In genomic region chr11:46295312-46295995, GRCh38 we compare ENCODE assay signal across 8 cellular contexts. TPM values are rescaled to one million over a fixed set of nuclear protein-coding genes. Genes with fewer than 3 reads are reported as not detected.
DNase-seq lines count a peak whose midpoint lies in the region; ATAC-seq and TF ChIP-seq lines count a peak whose summit lies in the region.

No MANE protein-coding gene starts in this region.

- H3K27ac Mint-ChIP-seq in activated CD8-positive, alpha-beta T cell treated with anti-CD3 and anti-CD28 coated beads, Interleukin-2, amount 10 ng/mL, durations not matched to agents 7 days and 5 days = no peak overlapping the region

- peaks cover 7% of the 10 kb centered on the region for H3K4me1 Mint-ChIP-seq in activated CD8-positive, alpha-beta T cell treated with anti-CD3 and anti-CD28 coated beads, Interleukin-2, amount 10 ng/mL, durations not matched to agents 7 days and 5 days (ENCODE audit: low read depth)

- WGBS in ectodermal cell, 2 experiments = 2% methylated on average over 58 of the region's 58 CpGs
- 1 to 2% methylated on average over 39 to 58 of the region's 58 CpGs for WGBS in lung, 2 donors

- no peaks in the 10 kb centered on the region for H3K36me3 ChIP-seq in ectodermal cell (ENCODE audit: control insufficient read depth, insufficient read depth, low read length)
- no peaks in the 10 kb centered on the region for H3K36me3 ChIP-seq in lung (ENCODE audit: control insufficient read depth in 2 of 2, insufficient read depth in 2 of 2, low read length in 2 of 2)

- peak overlapping the region; percentile 81 for H3K27ac ChIP-seq in ectodermal cell (ENCODE audit: insufficient read depth, low read depth, low read length, poor library complexity, severe bottlenecking)
- no peak overlapping the region for H3K27ac ChIP-seq in lung (ENCODE audit: low read depth in 1 of 2, low read length in 1 of 2)

- H3K9me3 Mint-ChIP-seq in activated CD8-positive, alpha-beta T cell treated with anti-CD3 and anti-CD28 coated beads, Interleukin-2, amount 10 ng/mL, durations not matched to agents 7 days and 5 days (ENCODE audit: insufficient read depth) = no peaks in the 10 kb centered on the region

- H3K9me3 ChIP-seq in ectodermal cell (ENCODE audit: control insufficient read depth, low read length) = no peaks in the 10 kb centered on the region
- no peaks in the 10 kb centered on the region for H3K9me3 ChIP-seq in lung (ENCODE audit: control insufficient read depth in 2 of 2, insufficient read depth in 1 of 2, low read length in 1 of 2)

- DNase-seq in COLO829 (ENCODE audit: low spot score) (peak; percentile 77), H4 (ENCODE audit: low spot score) (peak; percentile 77), NCI-H2227 treated with DMSO at 0.1 percent for 48 hours (lab: John Stamatoyannopoulos, UW) (peak; percentile 47), lung (ENCODE audit: low spot score) (peak; percentile 70)
- DNase-seq in activated CD8-positive, alpha-beta T cell treated with anti-CD3 and anti-CD28 coated beads, Interleukin-2, amount 10 ng/mL, durations not matched to agents 7 days and 5 days = peak; percentile 75
- peak; percentile 53 to 61 (median 57) for DNase-seq in stimulated activated CD4-positive, alpha-beta T cell treated with anti-CD3 and anti-CD28 coated beads, TNF-alpha, amount 100 ng/mL, for 4 hours (ENCODE audit: low read depth in 3 of 3)

- H3K4me1 ChIP-seq in ectodermal cell (ENCODE audit: control insufficient read depth, insufficient read depth, low read length) = peaks cover 60% of the 10 kb centered on the region
- peaks cover 0 to 22% of the 10 kb centered on the region in 2 donors for H3K4me1 ChIP-seq in lung (ENCODE audit: control insufficient read depth in 2 of 2, insufficient read depth in 2 of 2, low read length in 2 of 2)

- H3K4me3 ChIP-seq in ectodermal cell (ENCODE audit: insufficient read depth, low read depth, low read length) (peak overlapping the region; percentile 52), lung (peak overlapping the region; percentile 46)

- peaks cover 27% of the 10 kb centered on the region for H3K27me3 Mint-ChIP-seq in activated CD8-positive, alpha-beta T cell treated with anti-CD3 and anti-CD28 coated beads, Interleukin-2, amount 10 ng/mL, durations not matched to agents 7 days and 5 days (ENCODE audit: low read depth)

- peak overlapping the region; percentile 79 for H3K4me3 Mint-ChIP-seq in activated CD8-positive, alpha-beta T cell treated with anti-CD3 and anti-CD28 coated beads, Interleukin-2, amount 10 ng/mL, durations not matched to agents 7 days and 5 days

- peak; percentile 100 for ATAC-seq in activated CD8-positive, alpha-beta T cell treated with anti-CD3 and anti-CD28 coated beads, Interleukin-2, amount 10 ng/mL, durations not matched to agents 7 days and 5 days
- ATAC-seq in lung (ENCODE audit: insufficient read depth, low FRiP score) = peak; percentile 73
- ATAC-seq in GM21576 (IDR thresholded peaks at IDR 0.05; ENCODE audit: unreplicated experiment) = no peak

- H3K27me3 ChIP-seq in ectodermal cell (ENCODE audit: control insufficient read depth, insufficient read depth, low read length, poor library complexity, severe bottlenecking) = peaks cover 12% of the 10 kb centered on the region
- no peaks in the 10 kb centered on the region for H3K27me3 ChIP-seq in lung (ENCODE audit: control insufficient read depth, insufficient read depth)

- CTCF ChIA-PET in activated CD8-positive, alpha-beta T cell treated with anti-CD3 and anti-CD28 coated beads, Interleukin-2, amount 10 ng/mL, durations not matched to agents 7 days and 5 days (lab: Charles Lee) = interaction anchor here (0.7 to 4.5 kb wide), 13 partner anchors 9 to 234 kb away, joined by 3 to 45 read pairs (median 3); no protein-coding TSS in a partner anchor

- POLR2A ChIA-PET in activated CD8-positive, alpha-beta T cell treated with anti-CD3 and anti-CD28 coated beads, Interleukin-2, amount 10 ng/mL, durations not matched to agents 7 days and 5 days (lab: Charles Lee) = no interaction called here

- no peak for TF ChIP-seq CTCF in lung (IDR thresholded peaks at IDR 0.05; ENCODE audit: control extremely low read depth, extremely low read depth)

- H3K36me3 Mint-ChIP-seq in activated CD8-positive, alpha-beta T cell treated with anti-CD3 and anti-CD28 coated beads, Interleukin-2, amount 10 ng/mL, durations not matched to agents 7 days and 5 days (ENCODE audit: low read depth) = no peaks in the 10 kb centered on the region

RNA-seq across cellular contexts. Expression of gene CREB3L1, which starts 18.0 kb away (rescaled TPM):
- total RNA-seq in H4 (2014; rRNA removed; shearing (Covaris generic)) = 0.60 and 1.3 TPM in 2 replicates
- not detected for total RNA-seq in activated CD8-positive, alpha-beta T cell treated with anti-CD3 and anti-CD28 coated beads, Interleukin-2, amount 10 ng/mL, durations not matched to agents 7 days and 5 days
- polyA plus RNA-seq in ectodermal cell (2013, experiment 1 of 4) = 7.6 TPM
- polyA plus RNA-seq in ectodermal cell (2013, experiment 2 of 4) = 5.4 TPM
- polyA plus RNA-seq in ectodermal cell (2013, experiment 3 of 4) = 6.8 TPM
- 7.0 TPM for polyA plus RNA-seq in ectodermal cell (2013, experiment 4 of 4)
- total RNA-seq in lung = 10 to 100 TPM; 16.8 to 52.3 TPM
- polyA plus RNA-seq in lung = 10 to 100 TPM; 21.3 to 54.0 TPM

RNA-seq across cellular contexts. Expression of gene DGKZ, which starts 51.8 kb away (rescaled TPM):
- 25.3 and 38.9 TPM in 2 replicates for total RNA-seq in H4 (2014; rRNA removed; shearing (Covaris generic))
- 100 to 1,000 TPM; 151 to 152 TPM for total RNA-seq in activated CD8-positive, alpha-beta T cell treated with anti-CD3 and anti-CD28 coated beads, Interleukin-2, amount 10 ng/mL, durations not matched to agents 7 days and 5 days
- 63.3 TPM for polyA plus RNA-seq in ectodermal cell (2013, experiment 1 of 4)
- polyA plus RNA-seq in ectodermal cell (2013, experiment 2 of 4) = 58.2 TPM
- 50.1 TPM for polyA plus RNA-seq in ectodermal cell (2013, experiment 3 of 4)
- polyA plus RNA-seq in ectodermal cell (2013, experiment 4 of 4) = 49.5 TPM
- total RNA-seq in lung = 10 to 100 TPM; 33.3 to 63.2 TPM
- 10 to 100 TPM; 42.2 to 46.0 TPM for polyA plus RNA-seq in lung
